Comparison of ENCODE assay signal across 23 cellular contexts in genomic region chr12:132447327-132447720, GRCh38.
"Had no signal": no experiment of that assay in that cellular context is flagged by ENCODE, and none has a peak within 500 bp of the region (broad histone marks: within the 10 kb centered on the region; RNA-seq: fewer than 3 reads in every experiment).

No MANE protein-coding gene starts in this region.

- H3K9me3 Mint-ChIP-seq: activated T-cell treated with anti-CD3 and anti-CD28 coated beads, Interleukin-2, amount 50 U/mL, for 4 hours; dendritic cell treated with granulocyte-macrophage colony-stimulating factor and Interleukin-4, amounts not matched to agents 40 ng/mL and 50 ng/mL, for 4 days; natural killer cell had no signal

- H3K4me3 Mint-ChIP-seq: activated T-cell treated with anti-CD3 and anti-CD28 coated beads, Interleukin-2, amount 50 U/mL, for 4 hours; brain; dendritic cell treated with granulocyte-macrophage colony-stimulating factor and Interleukin-4, amounts not matched to agents 40 ng/mL and 50 ng/mL, for 4 days; natural killer cell had no signal

- H3K27me3 Mint-ChIP-seq: brain had no signal

- H3K27ac ChIP-seq: heart right ventricle had no signal

- H3K36me3 Mint-ChIP-seq: brain, natural killer cell had no signal

- H3K27me3 ChIP-seq: upper lobe of left lung had no signal

- DNase-seq: activated CD4-positive, alpha-beta T cell treated with anti-CD3 and anti-CD28 coated beads for 1 hour; activated CD4-positive, alpha-beta T cell treated with anti-CD3 and anti-CD28 coated beads, Interleukin-2, amount 50 U/mL, for 4 hours; activated CD8-positive, alpha-beta memory T cell treated with anti-CD3 and anti-CD28 coated beads for 24 hours; activated CD8-positive, alpha-beta memory T cell treated with anti-CD3 and anti-CD28 coated beads, Interleukin-2, amount 50 U/mL, for 4 hours; activated effector memory CD4-positive, alpha-beta T cell treated with Interleukin-2 at 50 U/mL for 16 hours; activated naive CD4-positive, alpha-beta T cell treated with anti-CD3 and anti-CD28 coated beads, Interleukin-2, amount 50 U/mL, for 16 hours; activated T-cell treated with anti-CD3 and anti-CD28 coated beads, Interleukin-2, amount 50 U/mL, for 4 hours; aorta; effector CD4-positive, alpha-beta T cell; erythroblast; foreskin fibroblast; heart right ventricle; islet precursor cell; natural killer cell; retina; spleen; stimulated activated CD4-positive, alpha-beta T cell treated with anti-CD3 and anti-CD28 coated beads, Interleukin-4, amount 100 ng/mL, for 1 hour; stimulated activated naive CD8-positive, alpha-beta T cell treated with anti-CD3 and anti-CD28 coated beads, Interleukin-15, Interleukin-2, amounts not matched to agents 100 U/mL and 50 U/mL, for 24 hours; upper lobe of left lung had no signal

- H3K27ac Mint-ChIP-seq: progenitor cell of endocrine pancreas had no signal

- H3K9me3 ChIP-seq: heart right ventricle, spleen, upper lobe of left lung had no signal

- H3K4me3 ChIP-seq: heart right ventricle, lung, spleen, upper lobe of left lung had no signal

- ATAC-seq: activated T-cell treated with anti-CD3 and anti-CD28 coated beads, Interleukin-2, amount 50 U/mL, for 4 hours; heart right ventricle; natural killer cell; stimulated activated naive CD8-positive, alpha-beta T cell treated with anti-CD3 and anti-CD28 coated beads, Interleukin-15, Interleukin-2, amounts not matched to agents 100 U/mL and 50 U/mL, for 24 hours had no signal
